In genomic region chr1:12591267-12591938, GRCh38 we compare ENCODE assay signal across 14 cellular contexts. TPM values are rescaled to one million over a fixed set of nuclear protein-coding genes. Genes with fewer than 3 reads are reported as not detected.
A peak's percentile ranks its signal among the peaks of the same experiment; 100 is the strongest.
DNase-seq lines count a peak whose midpoint lies in the region; ATAC-seq and TF ChIP-seq lines count a peak whose summit lies in the region.
"Had no signal": no experiment of that assay in that cellular context is flagged by ENCODE, and none has a peak within 500 bp of the region (broad histone marks: within the 10 kb centered on the region; RNA-seq: fewer than 3 reads in every experiment).

No MANE protein-coding gene starts in this region.

- no peak overlapping the region for H4K91ac ChIP-seq in neuronal stem cell (ENCODE audit: low read depth, low read length, poor library complexity)

- H2BK120ac ChIP-seq in neuronal stem cell (ENCODE audit: low read depth, low read length), result no peak overlapping the region

- H3K27me3 ChIP-seq in heart right ventricle, result peaks cover 0 to 4% (median 0%) of the 10 kb centered on the region in 7 donors
- peaks cover 0 to 46% (median 15%) of the 10 kb centered on the region in 3 experiments for H3K27me3 ChIP-seq in neuronal stem cell (ENCODE audit: control insufficient read depth in 3 of 3, insufficient read depth in 3 of 3, low read depth in 1 of 3, low read length in 3 of 3)
- H3K27me3 ChIP-seq in tibial nerve, result no peaks in the 10 kb centered on the region
- H3K27me3 ChIP-seq in left lung, result peaks cover 0 to 19% of the 10 kb centered on the region in 2 donors

- peak; percentile 30 to 70 (median 55) for ATAC-seq in heart right ventricle
- ATAC-seq in left lung, result no peak
- no peak for ATAC-seq in HG03135 (IDR thresholded peaks at IDR 0.05; ENCODE audit: unreplicated experiment)

- no peaks in the 10 kb centered on the region for H3K79me1 ChIP-seq in neuronal stem cell (ENCODE audit: low read depth, low read length)

- peak overlapping the region; percentile 23 for H3K23ac ChIP-seq in neuronal stem cell (ENCODE audit: low read depth, low read length, poor library complexity)

- H3K4me1 ChIP-seq in heart right ventricle (peaks cover 52 to 98% (median 67%) of the 10 kb centered on the region in 9 donors), neuronal stem cell (ENCODE audit: control insufficient read depth in 2 of 2, insufficient read depth in 1 of 2, low read depth in 1 of 2, low read length in 2 of 2) (peaks cover 4 to 12% of the 10 kb centered on the region in 2 donors), tibial nerve (peaks cover 0 to 98% (median 59%) of the 10 kb centered on the region in 4 donors), left lung (peaks cover 17 to 31% of the 10 kb centered on the region in 2 donors)

- H2BK5ac ChIP-seq in neuronal stem cell (ENCODE audit: low read length), result no peak overlapping the region

- H2AK5ac ChIP-seq in neuronal stem cell (ENCODE audit: low read depth, low read length), result peak overlapping the region; percentile 9

- H3K4me2 ChIP-seq in neuronal stem cell (ENCODE audit: insufficient read depth, low read length, poor library complexity, severe bottlenecking), result no peak overlapping the region
- H3K4me2 ChIP-seq: BLaER1 treated with 17β-estradiol and CSF1 and Interleukin-3, amounts not matched to agents 10 nM and 100 nM had no signal

- no peak overlapping the region for H4K8ac ChIP-seq in neuronal stem cell (ENCODE audit: low read depth, low read length)

- no peak for TF ChIP-seq EP300 in tibial nerve (IDR thresholded peaks at IDR 0.05)

- TF ChIP-seq CTCF in astrocyte of the spinal cord (IDR thresholded peaks at IDR 0.05; ENCODE audit: low read depth, low read length), result no peak
- peak in 4 of 9 donors; percentile 8 to 48 (median 30) for TF ChIP-seq CTCF in heart right ventricle (IDR thresholded peaks at IDR 0.05)
- no peak for TF ChIP-seq CTCF in tibial nerve (IDR thresholded peaks at IDR 0.05)
- no peak for TF ChIP-seq CTCF in left lung (IDR thresholded peaks at IDR 0.05)

- peak overlapping the region; percentile 34 for H3K18ac ChIP-seq in neuronal stem cell (ENCODE audit: low read length)

- H2AFZ ChIP-seq in neuronal stem cell (ENCODE audit: low read length), result no peak overlapping the region

- H3K4me3 ChIP-seq in astrocyte of the spinal cord (ENCODE audit: low read depth, low read length) (no peak overlapping the region), heart right ventricle (no peak overlapping the region), neuronal stem cell (ENCODE audit: low read length in 2 of 2) (no peak overlapping the region), tibial nerve (no peak overlapping the region), left lung (no peak overlapping the region)
- H3K4me3 ChIP-seq: BLaER1 treated with 17β-estradiol and CSF1 and Interleukin-3, amounts not matched to agents 10 nM and 100 nM had no signal

- H3K9me3 ChIP-seq in heart right ventricle, result no peaks in the 10 kb centered on the region
- no peaks in the 10 kb centered on the region for H3K9me3 ChIP-seq in neuronal stem cell (replicated peaks in 1 of 2; ENCODE audit: control insufficient read depth in 2 of 2, insufficient read depth in 1 of 2, low read depth in 1 of 2, low read length in 2 of 2)
- no peaks in the 10 kb centered on the region for H3K9me3 ChIP-seq in tibial nerve
- H3K9me3 ChIP-seq in left lung, result no peaks in the 10 kb centered on the region
- H3K9me3 ChIP-seq: BLaER1 treated with 17β-estradiol and CSF1 and Interleukin-3, amounts not matched to agents 10 nM and 100 nM had no signal

- in situ Hi-C loops in astrocyte of the spinal cord (cut with HindIII; ENCODE audit: low sequenced_read_pairs), result no loop called here

- H2BK12ac ChIP-seq in neuronal stem cell (ENCODE audit: low read length), result no peak overlapping the region

- no peak overlapping the region for H2BK15ac ChIP-seq in neuronal stem cell (ENCODE audit: low read length)

- no peak overlapping the region for H3K14ac ChIP-seq in neuronal stem cell (ENCODE audit: low read length)

- H3K36me3 ChIP-seq in heart right ventricle (peaks cover 0 to 8% (median 0%) of the 10 kb centered on the region in 9 donors), neuronal stem cell (replicated peaks in 1 of 2; ENCODE audit: control insufficient read depth in 2 of 2, insufficient read depth in 2 of 2, low read length in 2 of 2) (no peaks in the 10 kb centered on the region), tibial nerve (peaks cover 0 to 5% (median 3%) of the 10 kb centered on the region in 3 donors), left lung (no peaks in the 10 kb centered on the region)
- H3K36me3 ChIP-seq: BLaER1 treated with 17β-estradiol and CSF1 and Interleukin-3, amounts not matched to agents 10 nM and 100 nM had no signal

- intact Hi-C loops in heart right ventricle (cut with DNase I), result loop anchor here in 5 of 10 donors (5.0 kb wide), 3 partner anchors 34 to 49 kb away; no protein-coding TSS in a partner anchor
- intact Hi-C loops in left lung (cut with DNase I), result no loop called here

- H3K27ac ChIP-seq in heart right ventricle (peak overlapping the region; percentile 36 to 95 (median 84)), neuronal stem cell (replicated peaks; ENCODE audit: low read length) (no peak overlapping the region), tibial nerve (peak overlapping the region; percentile 53 to 91 (median 76)), left lung (no peak overlapping the region)
- H3K27ac ChIP-seq: BLaER1 treated with 17β-estradiol and CSF1 and Interleukin-3, amounts not matched to agents 10 nM and 100 nM had no signal

- DNase-seq in astrocyte of the spinal cord (ENCODE audit: low read depth, low spot score), result peak; percentile 40
- DNase-seq in heart right ventricle, result peak; percentile 70 to 80
- no peak for DNase-seq in neuronal stem cell (ENCODE audit: low spot score)
- peak in 1 of 2 donors; percentile 38 for DNase-seq in tibial nerve (ENCODE audit: low spot score in 2 of 2)
- no peak for DNase-seq in DMS53 (lab: John Stamatoyannopoulos, UW)
- DNase-seq in left lung, result no peak
- DNase-seq in superior temporal gyrus (ENCODE audit: extremely low spot score), result no peak
- DNase-seq: activated CD4-positive, alpha-beta memory T cell treated with anti-CD3 and anti-CD28 coated beads, Interleukin-2, amount 10 ng/mL, durations not matched to agents 7 days and 5 days; islet precursor cell; Kasumi-1 had no signal

- 40 to 47% methylated on average over 19 of the region's 19 CpGs for WGBS in heart right ventricle, 2 donors
- no CpG with 5 or more reads among the region's 19 CpGs for WGBS in neuronal stem cell (ENCODE audit: extremely low coverage in 2 of 2, insufficient read length in 2 of 2, insufficient replicate concordance in 1 of 2), 2 donors
- WGBS in tibial nerve, 2 donors, result 46 to 61% methylated on average over 18 to 19 of the region's 19 CpGs

- H3K9ac ChIP-seq in neuronal stem cell (ENCODE audit: low read depth, low read length, poor library complexity), result no peak overlapping the region
- H3K9ac ChIP-seq: BLaER1 treated with 17β-estradiol and CSF1 and Interleukin-3, amounts not matched to agents 10 nM and 100 nM had no signal

- H3K4ac ChIP-seq in neuronal stem cell (ENCODE audit: low read length), result no peak overlapping the region

- TF ChIP-seq POLR2A in tibial nerve (IDR thresholded peaks at IDR 0.05), result no peak

RNA-seq across cellular contexts. Expression of gene DHRS3, which starts 26.6 kb away (rescaled TPM):
- total RNA-seq in heart right ventricle (10 to 100 TPM; 50.8 to 88.3 (median 63.7) TPM), tibial nerve (100 to 1,000 TPM; 180 to 449 (median 358) TPM), left lung (100 to 1,000 TPM in 1 of 2 donors, 10 to 100 TPM in 1; 53.6 to 120 TPM)
- 10 to 100 TPM; 39.9 to 93.5 TPM for polyA plus RNA-seq in heart right ventricle
- polyA plus RNA-seq in neuronal stem cell (2013, experiment 1 of 2), result 0.75 TPM
- polyA plus RNA-seq in neuronal stem cell (2013, experiment 2 of 2), result 0.76 TPM

RNA-seq across cellular contexts. Expression of gene AADACL4, which starts 52.5 kb away (rescaled TPM):
- total RNA-seq in heart right ventricle, result not detected
- not detected for polyA plus RNA-seq in heart right ventricle
- not detected for polyA plus RNA-seq in neuronal stem cell (2013, experiment 1 of 2)
- not detected for polyA plus RNA-seq in neuronal stem cell (2013, experiment 2 of 2)
- total RNA-seq in tibial nerve, result not detected
- not detected for total RNA-seq in left lung
- total RNA-seq: activated CD4-positive, alpha-beta memory T cell treated with anti-CD3 and anti-CD28 coated beads, Interleukin-2, amount 10 ng/mL, durations not matched to agents 7 days and 5 days; activated T-helper 2 cell treated with anti-CD3 and anti-CD28 coated beads, Interferon-gamma antibody, Interleukin-2, Interleukin-4, amounts not matched to agents 10 μg/mL and 5 μg/mL and 100 μg/mL, durations not matched to agents 14 hours and 24 hours and 36 hours; neural crest cell had no signal

Comparison
In these comparisons a context has a peak if more than half of its experiments do, and no peak if none do; other contexts are left out.
1. DNase-seq: peak in astrocyte of the spinal cord (single experiment) and heart right ventricle (2 of 2); none in neuronal stem cell (single experiment), DMS53 (single experiment), left lung (0 of 2) and superior temporal gyrus (single experiment).
2. ATAC-seq: peak in heart right ventricle (8 of 8); none in left lung (single experiment) and HG03135 (single experiment).
3. H3K27ac ChIP-seq: peak in heart right ventricle (10 of 10) and tibial nerve (4 of 4); none in neuronal stem cell (single experiment) and left lung (0 of 2).